ENCODE assay signal across 2 cellular contexts in genomic region chr20:59948828-59949720, GRCh38.
TF ChIP-seq lines count a peak whose summit lies in the region.

No MANE protein-coding gene starts in this region.

TF ChIP-seq in A549, 52 proteins besides CTCF, POLR2A, EP300 and RAD21:
- TF ChIP-seq ZSCAN20 (CRISPR knock-in tag; IDR thresholded peaks at IDR 0.05) (no peak), E2F6 (IDR thresholded peaks at IDR 0.05; ENCODE audit: borderline replicate concordance, low read depth) (no peak), SMC3 (IDR thresholded peaks at IDR 0.05) (peak; percentile 37; the same call in 1 of the 3 replicates)

TF ChIP-seq in HepG2, 621 proteins besides CTCF, POLR2A, EP300 and RAD21:
- peak; percentile 30; the same call in 1 of the 2 replicates for TF ChIP-seq STAG1 (CRISPR knock-in tag; IDR thresholded peaks at IDR 0.05)
- TF ChIP-seq HOMEZ (CRISPR knock-in tag; IDR thresholded peaks at IDR 0.05; ENCODE audit: low read depth), result no peak
- no peak for TF ChIP-seq LBX2 (CRISPR knock-in tag; IDR thresholded peaks at IDR 0.05; ENCODE audit: borderline replicate concordance)
- TF ChIP-seq ZNF362 (CRISPR knock-in tag; IDR thresholded peaks at IDR 0.05; ENCODE audit: borderline replicate concordance), result peak; percentile 61
- TF ChIP-seq RNF2 (conservative IDR thresholded peaks at IDR 0.05; ENCODE audit: low read depth), result no peak
- TF ChIP-seq ARID3A (IDR thresholded peaks at IDR 0.05; ENCODE audit: low read depth, low read length), result peak; percentile 94
- TF ChIP-seq BCL3 (CRISPR knock-in tag; IDR thresholded peaks at IDR 0.05), result no peak
- TF ChIP-seq KDM6A (CRISPR knock-in tag; IDR thresholded peaks at IDR 0.05; ENCODE audit: low read depth), result no peak
